8 cellular contexts compared by ENCODE assay signal in genomic region chr11:82775736-82776346, GRCh38. TPM values are rescaled to one million over a fixed set of nuclear protein-coding genes. Genes with fewer than 3 reads are reported as not detected.
DNase-seq lines count a peak whose midpoint lies in the region; ATAC-seq and TF ChIP-seq lines count a peak whose summit lies in the region.

No MANE protein-coding gene starts in this region.

- peaks cover 17% of the 10 kb centered on the region for H3K27me3 Mint-ChIP-seq in activated T-helper 2 cell treated with anti-CD3 and anti-CD28 coated beads, Interferon-gamma antibody, Interleukin-2, Interleukin-4, amounts not matched to agents 10 μg/mL and 5 μg/mL and 100 μg/mL, durations not matched to agents 14 hours and 24 hours and 36 hours (ENCODE audit: low read depth)

- WGBS in ovary, 3 donors = 55 to 63% (median 58%) methylated on average over 3 of the region's 3 CpGs

- H3K4me1 Mint-ChIP-seq in activated T-helper 2 cell treated with anti-CD3 and anti-CD28 coated beads, Interferon-gamma antibody, Interleukin-2, Interleukin-4, amounts not matched to agents 10 μg/mL and 5 μg/mL and 100 μg/mL, durations not matched to agents 14 hours and 24 hours and 36 hours (ENCODE audit: low read depth) = peaks cover 1% of the 10 kb centered on the region

- H3K4me3 Mint-ChIP-seq in activated T-helper 2 cell treated with anti-CD3 and anti-CD28 coated beads, Interferon-gamma antibody, Interleukin-2, Interleukin-4, amounts not matched to agents 10 μg/mL and 5 μg/mL and 100 μg/mL, durations not matched to agents 14 hours and 24 hours and 36 hours (ENCODE audit: low read depth) = no peak overlapping the region

- no peaks in the 10 kb centered on the region for H3K27me3 ChIP-seq in ovary

- H3K4me3 ChIP-seq in ovary = no peak overlapping the region

- H3K9me3 ChIP-seq in ovary = no peaks in the 10 kb centered on the region

- intact Hi-C loops in activated T-helper 2 cell treated with anti-CD3 and anti-CD28 coated beads, Interferon-gamma antibody, Interleukin-2, Interleukin-4, amounts not matched to agents 10 μg/mL and 5 μg/mL and 100 μg/mL, durations not matched to agents 14 hours and 24 hours and 36 hours (cut with micrococcal nuclease) = loop anchor here (1.0 kb wide), 1 partner anchor 125 kb away; the partner anchor contains the start of gene DDIAS
- intact Hi-C loops in ovary (cut with DNase I) = no loop called here

- TF ChIP-seq POLR2A in ovary (IDR thresholded peaks at IDR 0.05) = no peak

- H3K27ac ChIP-seq in ovary = no peak overlapping the region

- TF ChIP-seq EP300 in ovary (IDR thresholded peaks at IDR 0.05) = no peak

- H3K36me3 Mint-ChIP-seq in activated T-helper 2 cell treated with anti-CD3 and anti-CD28 coated beads, Interferon-gamma antibody, Interleukin-2, Interleukin-4, amounts not matched to agents 10 μg/mL and 5 μg/mL and 100 μg/mL, durations not matched to agents 14 hours and 24 hours and 36 hours (ENCODE audit: low read depth) = no peaks in the 10 kb centered on the region

- no peaks in the 10 kb centered on the region for H3K36me3 ChIP-seq in ovary

- ATAC-seq in GM18870 (IDR thresholded peaks at IDR 0.05; ENCODE audit: unreplicated experiment) (peak; percentile 98), HG02981 (IDR thresholded peaks at IDR 0.05; ENCODE audit: unreplicated experiment) (peak; percentile 99)

- no peak overlapping the region for H3K27ac Mint-ChIP-seq in activated T-helper 2 cell treated with anti-CD3 and anti-CD28 coated beads, Interferon-gamma antibody, Interleukin-2, Interleukin-4, amounts not matched to agents 10 μg/mL and 5 μg/mL and 100 μg/mL, durations not matched to agents 14 hours and 24 hours and 36 hours

- no peak for TF ChIP-seq CTCF in ovary (IDR thresholded peaks at IDR 0.05)

- H3K4me1 ChIP-seq in ovary (ENCODE audit: insufficient read depth) = no peaks in the 10 kb centered on the region

- DNase-seq in COLO668 (lab: John Stamatoyannopoulos, UW; ENCODE audit: unreplicated experiment) = peak; percentile 37
- peak; percentile 19 to 77 for DNase-seq in NCI-H526 (lab: John Stamatoyannopoulos, UW)
- peak; percentile 45 for DNase-seq in activated T-helper 2 cell treated with anti-CD3 and anti-CD28 coated beads, Interferon-gamma antibody, Interleukin-2, Interleukin-4, amounts not matched to agents 10 μg/mL and 5 μg/mL and 100 μg/mL, durations not matched to agents 14 hours and 24 hours and 36 hours (ENCODE audit: low spot score)
- peak; percentile 85 for DNase-seq in islet precursor cell
- DNase-seq in ovary = no peak
- DNase-seq in activated effector memory CD4-positive, alpha-beta T cell treated with anti-CD3 and anti-CD28 coated beads, Interleukin-2, amount 50 U/mL, for 16 hours = no peak

- no peaks in the 10 kb centered on the region for H3K9me3 Mint-ChIP-seq in activated T-helper 2 cell treated with anti-CD3 and anti-CD28 coated beads, Interferon-gamma antibody, Interleukin-2, Interleukin-4, amounts not matched to agents 10 μg/mL and 5 μg/mL and 100 μg/mL, durations not matched to agents 14 hours and 24 hours and 36 hours

RNA-seq across cellular contexts. Expression of gene FAM181B, which starts 42.2 kb away (rescaled TPM):
- total RNA-seq in activated T-helper 2 cell treated with anti-CD3 and anti-CD28 coated beads, Interferon-gamma antibody, Interleukin-2, Interleukin-4, amounts not matched to agents 10 μg/mL and 5 μg/mL and 100 μg/mL, durations not matched to agents 14 hours and 24 hours and 36 hours = not detected in 2 replicates
- 1 to 10 TPM; 1.1 to 2.1 (median 1.6) TPM for total RNA-seq in ovary
- 1 to 10 TPM; 1.2 to 1.4 TPM for polyA plus RNA-seq in ovary

Comparison
In these comparisons a context has a peak if more than half of its experiments do, and no peak if none do; other contexts are left out.
1. DNase-seq: peak in COLO668 (single experiment), NCI-H526 (2 of 2), activated T-helper 2 cell treated with anti-CD3 and anti-CD28 coated beads, Interferon-gamma antibody, Interleukin-2, Interleukin-4, amounts not matched to agents 10 μg/mL and 5 μg/mL and 100 μg/mL, durations not matched to agents 14 hours and 24 hours and 36 hours (single experiment) and islet precursor cell (single experiment); none in ovary (0 of 5) and activated effector memory CD4-positive, alpha-beta T cell treated with anti-CD3 and anti-CD28 coated beads, Interleukin-2, amount 50 U/mL, for 16 hours (single experiment).